ENCODE assay signal across 1 cellular context in genomic region chr17:19538095-19539039, GRCh38.
TF ChIP-seq lines count a peak whose summit lies in the region.

No MANE protein-coding gene starts in this region.

TF ChIP-seq in HepG2, 621 proteins besides CTCF, POLR2A, EP300 and RAD21 (continued from another document and continues in another):
- TF ChIP-seq ZNF512 (CRISPR knock-in tag; IDR thresholded peaks at IDR 0.05) = no peak
- TF ChIP-seq GABPA (IDR thresholded peaks at IDR 0.05; ENCODE audit: low read depth, low read length) = no peak
- 0 out of 2 replicates have a peak, but pooled peaks have one; percentile 50 for TF ChIP-seq GABPA (CRISPR knock-in tag; IDR thresholded peaks at IDR 0.05; ENCODE audit: low read depth)
- TF ChIP-seq CHD2 (IDR thresholded peaks at IDR 0.05; ENCODE audit: low read depth, low read length) = no peak
- peak; percentile 94 for TF ChIP-seq ESRRA (CRISPR knock-in tag; IDR thresholded peaks at IDR 0.05; ENCODE audit: low read depth)
- TF ChIP-seq YEATS4 (CRISPR knock-in tag; IDR thresholded peaks at IDR 0.05; ENCODE audit: borderline replicate concordance) = peak; percentile 70; the same call in 1 of the 2 replicates
- TF ChIP-seq MBD4 (IDR thresholded peaks at IDR 0.05; ENCODE audit: borderline replicate concordance, low read length) = no peak
- TF ChIP-seq ZNF207 (IDR thresholded peaks at IDR 0.05; ENCODE audit: borderline replicate concordance) = no peak
- TF ChIP-seq ZNF770 (CRISPR knock-in tag; IDR thresholded peaks at IDR 0.05) = peak; percentile 35; the same call in 1 of the 2 replicates
- TF ChIP-seq ZNF558 (CRISPR knock-in tag; IDR thresholded peaks at IDR 0.05; ENCODE audit: borderline replicate concordance) = no peak
- no peak for TF ChIP-seq ZNF225 (CRISPR knock-in tag; IDR thresholded peaks at IDR 0.05)
- TF ChIP-seq ELK4 (CRISPR knock-in tag; IDR thresholded peaks at IDR 0.05; ENCODE audit: borderline replicate concordance) = no peak
- no peak for TF ChIP-seq ZNF883 (CRISPR knock-in tag; IDR thresholded peaks at IDR 0.05; ENCODE audit: not compliant biosample characterization)
- peak; percentile 93; the same call in 1 of the 2 replicates for TF ChIP-seq ZNF782 (CRISPR knock-in tag; IDR thresholded peaks at IDR 0.05; ENCODE audit: borderline replicate concordance)
- no peak for TF ChIP-seq ZNF333 (CRISPR knock-in tag; IDR thresholded peaks at IDR 0.05; ENCODE audit: borderline replicate concordance)
- peak; percentile 89 for TF ChIP-seq ZFP1 (CRISPR knock-in tag; IDR thresholded peaks at IDR 0.05)
- no peak for TF ChIP-seq SP2 (CRISPR knock-in tag; IDR thresholded peaks at IDR 0.05)
- no peak for TF ChIP-seq ZNF3 (CRISPR knock-in tag; IDR thresholded peaks at IDR 0.05)
- TF ChIP-seq CEBPB (IDR thresholded peaks at IDR 0.05; ENCODE audit: borderline replicate concordance, low read depth, low read length) = peak; percentile 99
- peak; percentile 58 for TF ChIP-seq POLR2G (IDR thresholded peaks at IDR 0.05; ENCODE audit: low read depth, low read length)
- no peak for TF ChIP-seq ARNT (IDR thresholded peaks at IDR 0.05)
- TF ChIP-seq ZFP62 (CRISPR knock-in tag; IDR thresholded peaks at IDR 0.05) = no peak
- no peak for TF ChIP-seq TBP (CRISPR knock-in tag; IDR thresholded peaks at IDR 0.05)
- peak; percentile 55; the same call in 1 of the 2 replicates for TF ChIP-seq ATF7-NPFF (CRISPR knock-in tag; IDR thresholded peaks at IDR 0.05; ENCODE audit: low read depth)
- TF ChIP-seq TGIF2 (CRISPR knock-in tag; IDR thresholded peaks at IDR 0.05) = peak; percentile 93
- peak; percentile 85; the same call in 1 of the 2 replicates for TF ChIP-seq ZNF710 (CRISPR knock-in tag; IDR thresholded peaks at IDR 0.05; ENCODE audit: borderline replicate concordance)
- TF ChIP-seq ZNF572 (CRISPR knock-in tag; IDR thresholded peaks at IDR 0.05) = no peak
- peak; percentile 90 for TF ChIP-seq NCOA2 (CRISPR knock-in tag; IDR thresholded peaks at IDR 0.05)
- peak; percentile 78 for TF ChIP-seq ISL2 (CRISPR knock-in tag; IDR thresholded peaks at IDR 0.05)
- peak; percentile 93; the same call in 1 of the 2 replicates for TF ChIP-seq ZBTB7A (CRISPR knock-in tag; IDR thresholded peaks at IDR 0.05)
- peak; percentile 78; the same call in 1 of the 2 replicates for TF ChIP-seq TRAFD1 (CRISPR knock-in tag; IDR thresholded peaks at IDR 0.05; ENCODE audit: borderline replicate concordance)
- no peak for TF ChIP-seq PHF5A (CRISPR knock-in tag; IDR thresholded peaks at IDR 0.05; ENCODE audit: low read depth, unreplicated experiment)
- no peak for TF ChIP-seq ZNF616 (CRISPR knock-in tag; IDR thresholded peaks at IDR 0.05; ENCODE audit: low read depth)
- TF ChIP-seq HNRNPL (IDR thresholded peaks at IDR 0.05; ENCODE audit: low read depth, low read length) = no peak
- peak; percentile 79; the same call in 1 of the 2 replicates for TF ChIP-seq ZMYM2 (CRISPR knock-in tag; IDR thresholded peaks at IDR 0.05)
- TF ChIP-seq SETDB1 (CRISPR knock-in tag; IDR thresholded peaks at IDR 0.05; ENCODE audit: borderline replicate concordance) = no peak
- no peak for TF ChIP-seq ZC3H4 (CRISPR knock-in tag; IDR thresholded peaks at IDR 0.05; ENCODE audit: borderline replicate concordance)
- TF ChIP-seq DPF2 (CRISPR knock-in tag; IDR thresholded peaks at IDR 0.05; ENCODE audit: borderline replicate concordance, low read depth) = peak; percentile 95
- TF ChIP-seq RFXANK (CRISPR knock-in tag; IDR thresholded peaks at IDR 0.05) = no peak
- no peak for TF ChIP-seq HDAC6 (IDR thresholded peaks at IDR 0.05; ENCODE audit: low read depth, low read length)
- no peak for TF ChIP-seq FOXP1 (IDR thresholded peaks at IDR 0.05)
- peak; percentile 77 for TF ChIP-seq FOXP1 (CRISPR knock-in tag; IDR thresholded peaks at IDR 0.05)
- TF ChIP-seq SAFB2 (CRISPR knock-in tag; IDR thresholded peaks at IDR 0.05; ENCODE audit: borderline replicate concordance, low read depth) = no peak; the same call in 1 of the 2 replicates
- TF ChIP-seq GPBP1L1 (CRISPR knock-in tag; IDR thresholded peaks at IDR 0.05) = no peak
- no peak for TF ChIP-seq SSRP1 (CRISPR knock-in tag; IDR thresholded peaks at IDR 0.05)
- peak; percentile 77; the same call in 1 of the 2 replicates for TF ChIP-seq FOXO1 (CRISPR knock-in tag; IDR thresholded peaks at IDR 0.05)
- TF ChIP-seq MTA3 (CRISPR knock-in tag; IDR thresholded peaks at IDR 0.05) = no peak
- peak; percentile 98 for TF ChIP-seq HNF4G (IDR thresholded peaks at IDR 0.05; ENCODE audit: borderline replicate concordance, low read depth, low read length)
- peak; percentile 97 for TF ChIP-seq HNF4G (CRISPR knock-in tag; IDR thresholded peaks at IDR 0.05; ENCODE audit: borderline replicate concordance, low read depth)
- no peak for TF ChIP-seq FOXC1 (CRISPR knock-in tag; IDR thresholded peaks at IDR 0.05; ENCODE audit: borderline replicate concordance)
- peak; percentile 85; the same call in 1 of the 2 replicates for TF ChIP-seq KDM4B (CRISPR knock-in tag; IDR thresholded peaks at IDR 0.05)
- TF ChIP-seq ZEB1 (IDR thresholded peaks at IDR 0.05; ENCODE audit: insufficient replicate concordance, low read depth) = peak; percentile 96
- no peak for TF ChIP-seq DDIT3 (CRISPR knock-in tag; IDR thresholded peaks at IDR 0.05)
- TF ChIP-seq ZBTB10 (CRISPR knock-in tag; IDR thresholded peaks at IDR 0.05; ENCODE audit: borderline replicate concordance) = peak; percentile 87; the same call in 1 of the 2 replicates
- 0 out of 2 replicates have a peak, but pooled peaks have one; percentile 24 for TF ChIP-seq HOXD1 (CRISPR knock-in tag; IDR thresholded peaks at IDR 0.05)
- TF ChIP-seq ZNF670 (CRISPR knock-in tag; IDR thresholded peaks at IDR 0.05; ENCODE audit: borderline replicate concordance) = peak; percentile 56; the same call in 1 of the 2 replicates
- no peak for TF ChIP-seq E2F1 (CRISPR knock-in tag; IDR thresholded peaks at IDR 0.05)
- peak; percentile 89 for TF ChIP-seq MYPOP (CRISPR knock-in tag; IDR thresholded peaks at IDR 0.05)
